ENCODE assay signal across 26 cellular contexts in genomic region chr7:5622746-5623145, GRCh38.
"Had no signal": no experiment of that assay in that cellular context is flagged by ENCODE, and none has a peak within 500 bp of the region (broad histone marks: within the 10 kb centered on the region; RNA-seq: fewer than 3 reads in every experiment).

No MANE protein-coding gene starts in this region.

- H3K4me3 ChIP-seq: breast epithelium, MG63, SJSA1 had no signal

- H3K9me3 ChIP-seq: breast epithelium, MG63, SJSA1 had no signal

- H3K27ac ChIP-seq: breast epithelium, SJSA1, VCaP had no signal

- H3K36me3 ChIP-seq: breast epithelium had no signal

- H3K4me3 Mint-ChIP-seq: activated CD4-positive, alpha-beta memory T cell treated with anti-CD3 and anti-CD28 coated beads for 36 hours; activated CD4-positive, alpha-beta T cell treated with anti-CD3 and anti-CD28 coated beads, Interleukin-2, amount 10 ng/mL, durations not matched to agents 7 days and 5 days; activated naive CD4-positive, alpha-beta T cell treated with anti-CD3 and anti-CD28 coated beads, Interleukin-2, amount 50 U/mL, for 24 hours; T-helper 17 cell had no signal

- H3K4me1 Mint-ChIP-seq: activated CD4-positive, alpha-beta T cell treated with anti-CD3 and anti-CD28 coated beads, Interleukin-2, amount 10 ng/mL, durations not matched to agents 7 days and 5 days; activated naive CD4-positive, alpha-beta T cell treated with anti-CD3 and anti-CD28 coated beads, Interleukin-2, amount 50 U/mL, for 24 hours; T-helper 17 cell had no signal

- H3K27me3 Mint-ChIP-seq: activated CD4-positive, alpha-beta memory T cell treated with anti-CD3 and anti-CD28 coated beads for 36 hours; activated CD4-positive, alpha-beta T cell treated with anti-CD3 and anti-CD28 coated beads, Interleukin-2, amount 10 ng/mL, durations not matched to agents 7 days and 5 days; activated naive CD4-positive, alpha-beta T cell treated with anti-CD3 and anti-CD28 coated beads, Interleukin-2, amount 50 U/mL, for 24 hours; T-helper 17 cell had no signal

- H3K27me3 ChIP-seq: breast epithelium, MG63, SJSA1 had no signal

- H3K27ac Mint-ChIP-seq: activated CD4-positive, alpha-beta memory T cell treated with anti-CD3 and anti-CD28 coated beads for 36 hours; activated CD4-positive, alpha-beta T cell treated with anti-CD3 and anti-CD28 coated beads, Interleukin-2, amount 10 ng/mL, durations not matched to agents 7 days and 5 days; activated naive CD4-positive, alpha-beta T cell treated with anti-CD3 and anti-CD28 coated beads, Interleukin-2, amount 50 U/mL, for 24 hours; T-helper 17 cell had no signal

- H3K4me1 ChIP-seq: breast epithelium had no signal

- DNase-seq: activated CD4-positive, alpha-beta memory T cell treated with anti-CD3 and anti-CD28 coated beads for 36 hours; activated CD4-positive, alpha-beta T cell treated with anti-CD3 and anti-CD28 coated beads, Interleukin-2, amount 10 ng/mL, durations not matched to agents 7 days and 5 days; activated CD4-positive, CD25-positive, alpha-beta regulatory T cell; aorta; caudate nucleus; MG63; MV-4-11; NCI-H1092 treated with DMSO at 0.1 percent for 48 hours; NCI-H1417 treated with DMSO at 0.1 percent for 48 hours; NCI-H1694; NCI-H2029; NCI-H2107; NCI-H345; NCI-H510A; NCI-H69; NK-92 treated with Interleukin-12 subunit alpha and Interleukin-12 subunit beta, amount 100 ng/mL, for 24 hours; OCI-M1; RPMI8226; SHP77; T-helper 17 cell; T-helper 9 cell had no signal

- FAIRE-seq: TTC549 had no signal

- H3K9me3 Mint-ChIP-seq: activated CD4-positive, alpha-beta memory T cell treated with anti-CD3 and anti-CD28 coated beads for 36 hours; activated CD4-positive, alpha-beta T cell treated with anti-CD3 and anti-CD28 coated beads, Interleukin-2, amount 10 ng/mL, durations not matched to agents 7 days and 5 days; activated naive CD4-positive, alpha-beta T cell treated with anti-CD3 and anti-CD28 coated beads, Interleukin-2, amount 50 U/mL, for 24 hours had no signal
